In genomic region chr16:66069576-66069975, GRCh38 we compare ENCODE assay signal across 20 cellular contexts.
DNase-seq lines count a peak whose midpoint lies in the region; ATAC-seq and TF ChIP-seq lines count a peak whose summit lies in the region.
"Had no signal": no experiment of that assay in that cellular context is flagged by ENCODE, and none has a peak within 500 bp of the region (broad histone marks: within the 10 kb centered on the region; RNA-seq: fewer than 3 reads in every experiment).

No MANE protein-coding gene starts in this region.

- peak overlapping the region; percentile 40 for H3K27ac Mint-ChIP-seq in osteocyte (ENCODE audit: unreplicated experiment)
- H3K27ac Mint-ChIP-seq in natural killer cell treated with Interleukin-12 subunit alpha and Interleukin-12 subunit beta and Interleukin-15 and Interleukin-18, amount 100 ng/mL, for 72 hours, result no peak overlapping the region

- peaks cover 0 to 14% (median 5%) of the 10 kb centered on the region in 4 donors for H3K4me1 ChIP-seq in transverse colon
- H3K4me1 ChIP-seq: HAP-1 had no signal

- ATAC-seq in natural killer cell treated with Interleukin-12 subunit alpha and Interleukin-12 subunit beta and Interleukin-15 and Interleukin-18, amount 100 ng/mL, for 72 hours, result no peak
- no peak for ATAC-seq in GM21528 (IDR thresholded peaks at IDR 0.05; ENCODE audit: low FRiP score, unreplicated experiment)

- H3K9me3 ChIP-seq in transverse colon, result no peaks in the 10 kb centered on the region
- H3K9me3 ChIP-seq: HAP-1 had no signal

- H3K4me3 ChIP-seq in transverse colon, result no peak overlapping the region
- H3K4me3 ChIP-seq: HAP-1, PC-9 had no signal

- no peaks in the 10 kb centered on the region for H3K27me3 ChIP-seq in transverse colon

- no peak for TF ChIP-seq CTCF in osteocyte (IDR thresholded peaks at IDR 0.05)
- TF ChIP-seq CTCF in transverse colon (IDR thresholded peaks at IDR 0.05), result no peak

- TF ChIP-seq EP300 in transverse colon (IDR thresholded peaks at IDR 0.05; ENCODE audit: low read depth), result no peak

- in situ Hi-C loops in transverse colon (cut with MboI; ENCODE audit: low pct_ligation_motif_present in 1 of 4, low pct_unique_long_range_greater_than_20kb in 1 of 4, low sequenced_read_pairs in 3 of 4), result no loop called here

- H3K36me3 Mint-ChIP-seq in osteocyte (ENCODE audit: unreplicated experiment), result peaks cover 4% of the 10 kb centered on the region
- no peaks in the 10 kb centered on the region for H3K36me3 Mint-ChIP-seq in natural killer cell treated with Interleukin-12 subunit alpha and Interleukin-12 subunit beta and Interleukin-15 and Interleukin-18, amount 100 ng/mL, for 72 hours

- H3K27ac ChIP-seq in transverse colon, result no peak overlapping the region
- H3K27ac ChIP-seq: 22Rv1, C4-2B, HL-60, PC-9 had no signal

- peaks cover 7% of the 10 kb centered on the region for H3K9me3 Mint-ChIP-seq in osteocyte (ENCODE audit: unreplicated experiment)
- H3K9me3 Mint-ChIP-seq in natural killer cell treated with Interleukin-12 subunit alpha and Interleukin-12 subunit beta and Interleukin-15 and Interleukin-18, amount 100 ng/mL, for 72 hours, result no peaks in the 10 kb centered on the region

- intact Hi-C loops in transverse colon (cut with DNase I; ENCODE audit: low total_unique reads), result no loop called here

- WGBS in transverse colon (ENCODE audit: low coverage in 1 of 2), 2 donors, result 82 to 85% methylated on average over 2 to 3 of the region's 3 CpGs

- no peak overlapping the region for H3K4me3 Mint-ChIP-seq in osteocyte (ENCODE audit: unreplicated experiment)
- no peak overlapping the region for H3K4me3 Mint-ChIP-seq in natural killer cell treated with Interleukin-12 subunit alpha and Interleukin-12 subunit beta and Interleukin-15 and Interleukin-18, amount 100 ng/mL, for 72 hours

- DNase-seq in DMS 273 (lab: John Stamatoyannopoulos, UW; ENCODE audit: unreplicated experiment) (peak; percentile 5), DMS 273 treated with DMSO at 0.1 percent for 48 hours (lab: John Stamatoyannopoulos, UW) (no peak), left kidney (ENCODE audit: low read depth, low spot score) (peak; percentile 54), osteocyte (ENCODE audit: extremely low spot score, unreplicated experiment) (no peak), HT-29 (ENCODE audit: low spot score) (no peak), transverse colon (no peak)
- DNase-seq in natural killer cell treated with Interleukin-12 subunit alpha and Interleukin-12 subunit beta and Interleukin-15 and Interleukin-18, amount 100 ng/mL, for 72 hours (ENCODE audit: low spot score), result no peak
- DNase-seq: AML-193, MM.1S, NCI-H1092, NCI-H146, NCI-H2081 treated with DMSO at 0.1 percent for 48 hours, NCI-H345, NCI-H524 treated with DMSO at 0.1 percent for 48 hours, PC-9 had no signal

- peaks cover 35% of the 10 kb centered on the region for H3K4me1 Mint-ChIP-seq in osteocyte (ENCODE audit: unreplicated experiment)
- H3K4me1 Mint-ChIP-seq in natural killer cell treated with Interleukin-12 subunit alpha and Interleukin-12 subunit beta and Interleukin-15 and Interleukin-18, amount 100 ng/mL, for 72 hours (ENCODE audit: low read depth in 2 of 2), result no peaks in the 10 kb centered on the region

- no peaks in the 10 kb centered on the region for H3K36me3 ChIP-seq in transverse colon
- H3K36me3 ChIP-seq: HAP-1 had no signal

- peaks cover 11% of the 10 kb centered on the region for H3K27me3 Mint-ChIP-seq in osteocyte (ENCODE audit: unreplicated experiment)
- H3K27me3 Mint-ChIP-seq in natural killer cell treated with Interleukin-12 subunit alpha and Interleukin-12 subunit beta and Interleukin-15 and Interleukin-18, amount 100 ng/mL, for 72 hours, result peaks cover 31 to 69% of the 10 kb centered on the region in 2 donors

- no peak for TF ChIP-seq POLR2A in transverse colon (IDR thresholded peaks at IDR 0.05)

Comparison
In these comparisons a context has a peak if more than half of its experiments do, and no peak if none do; other contexts are left out.
1. DNase-seq: peak in DMS 273 (single experiment) and left kidney (single experiment); none in DMS 273 treated with DMSO at 0.1 percent for 48 hours (single experiment), osteocyte (single experiment), HT-29 (single experiment), natural killer cell treated with Interleukin-12 subunit alpha and Interleukin-12 subunit beta and Interleukin-15 and Interleukin-18, amount 100 ng/mL, for 72 hours (single experiment) and transverse colon (single experiment).